In the genomic region with DNA sequence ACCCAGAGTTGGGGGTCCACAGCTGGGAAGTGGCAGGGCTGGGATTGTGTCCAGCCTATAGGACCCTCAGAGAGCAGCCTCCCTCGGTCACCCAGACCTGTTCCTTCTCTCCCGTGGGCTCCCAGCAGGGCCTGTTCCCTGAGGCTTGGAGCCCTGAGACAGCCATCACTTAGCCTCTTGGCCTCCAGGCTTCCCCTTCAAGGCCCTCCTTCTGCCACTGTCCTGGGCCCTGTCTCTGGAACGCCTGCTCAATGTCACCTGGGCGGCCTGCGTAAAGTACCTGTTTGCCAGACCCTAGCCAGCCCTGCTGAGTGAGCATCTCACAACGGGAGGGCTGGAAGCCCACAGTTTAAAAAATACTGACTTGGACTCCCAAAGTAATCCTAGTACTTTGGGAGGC, we compare ENCODE assay signal across 15 cellular contexts. TPM values are rescaled to one million over a fixed set of nuclear protein-coding genes. Genes with fewer than 3 reads are reported as not detected.
DNase-seq lines count a peak whose midpoint lies in the region; ATAC-seq, FAIRE-seq and TF ChIP-seq lines count a peak whose summit lies in the region.
"Had no signal": no experiment of that assay in that cellular context is flagged by ENCODE, and none has a peak within 500 bp of the region (broad histone marks: within the 10 kb centered on the region; RNA-seq: fewer than 3 reads in every experiment).

No MANE protein-coding gene starts in this region.

- peak overlapping the region; percentile 61 to 89 (median 78) for H3K27ac ChIP-seq in heart right ventricle
- peak overlapping the region; percentile 43 to 72 (median 52) for H3K27ac ChIP-seq in esophagus muscularis mucosa (replicated peaks in 1 of 4)
- peak overlapping the region; percentile 60 for H3K27ac ChIP-seq in psoas muscle
- H3K27ac ChIP-seq in vagina, result peak overlapping the region; percentile 60

- H3K9me3 ChIP-seq in heart right ventricle (no peaks in the 10 kb centered on the region), esophagus muscularis mucosa (no peaks in the 10 kb centered on the region), psoas muscle (no peaks in the 10 kb centered on the region), vagina (no peaks in the 10 kb centered on the region)

- ATAC-seq in heart right ventricle (no peak), psoas muscle (no peak), GM21528 (IDR thresholded peaks at IDR 0.05; ENCODE audit: low FRiP score, unreplicated experiment) (no peak)

- no peak for FAIRE-seq in urothelium cell line (lab: Jason Lieb, UNC)
- FAIRE-seq: A204.1 had no signal

- no peak for TF ChIP-seq POLR2A in esophagus muscularis mucosa (IDR thresholded peaks at IDR 0.05; ENCODE audit: low read depth)
- TF ChIP-seq POLR2A in vagina (IDR thresholded peaks at IDR 0.05), result no peak

- H3K4me1 ChIP-seq in heart right ventricle (peaks cover 10 to 84% (median 46%) of the 10 kb centered on the region in 9 donors), esophagus muscularis mucosa (peaks cover 15 to 52% (median 41%) of the 10 kb centered on the region in 4 donors), psoas muscle (peaks cover 13% of the 10 kb centered on the region), vagina (peaks cover 16% of the 10 kb centered on the region)

- H3K36me3 ChIP-seq in heart right ventricle (no peaks in the 10 kb centered on the region), esophagus muscularis mucosa (no peaks in the 10 kb centered on the region), psoas muscle (ENCODE audit: insufficient read depth in 1 of 2, low read depth in 1 of 2) (no peaks in the 10 kb centered on the region), vagina (no peaks in the 10 kb centered on the region)

- DNase-seq in heart right ventricle (no peak), cardiac septum (ENCODE audit: low spot score) (no peak), esophagus muscularis mucosa (ENCODE audit: extremely low spot score) (no peak), psoas muscle (no peak), vagina (ENCODE audit: extremely low spot score in 2 of 2) (no peak), urothelium cell line (ENCODE audit: low spot score) (no peak), HuH-7.5 (ENCODE audit: low spot score) (no peak)
- DNase-seq: activated T-cell treated with anti-CD3 and anti-CD28 coated beads, Interleukin-2, amount 50 U/mL, for 24 hours; DND-41; MV-4-11; NCI-H2107; NCI-H526 had no signal

- no peak for TF ChIP-seq CTCF in heart right ventricle (IDR thresholded peaks at IDR 0.05)
- TF ChIP-seq CTCF in esophagus muscularis mucosa (IDR thresholded peaks at IDR 0.05), result no peak
- no peak for TF ChIP-seq CTCF in psoas muscle (IDR thresholded peaks at IDR 0.05)
- no peak for TF ChIP-seq CTCF in vagina (IDR thresholded peaks at IDR 0.05)

- 84 to 92% methylated on average over 6 of the region's 6 CpGs for WGBS in heart right ventricle, 2 donors
- WGBS in esophagus muscularis mucosa, result 92% methylated on average over 6 of the region's 6 CpGs
- 88 to 91% (median 89%) methylated on average over 6 of the region's 6 CpGs for WGBS in psoas muscle, 3 donors

- H3K4me3 ChIP-seq in heart right ventricle (no peak overlapping the region), esophagus muscularis mucosa (no peak overlapping the region), psoas muscle (no peak overlapping the region), vagina (no peak overlapping the region)

- intact Hi-C loops in heart right ventricle (cut with DNase I), result loop anchor here in 2 of 10 donors (2.0 to 5.0 kb wide), 2 partner anchors 54 to 58 kb away; a partner anchor contains a TSS
- intact Hi-C loops in cardiac septum (cut with DNase I), result no loop called here
- intact Hi-C loops in esophagus muscularis mucosa (cut with DNase I), result no loop called here
- intact Hi-C loops in psoas muscle (cut with DNase I), result no loop called here
- intact Hi-C loops in vagina (cut with DNase I), result no loop called here

- H3K27me3 ChIP-seq in heart right ventricle, result peaks cover 0 to 14% (median 4%) of the 10 kb centered on the region in 7 donors
- H3K27me3 ChIP-seq in esophagus muscularis mucosa, result peaks cover 0 to 16% (median 4%) of the 10 kb centered on the region in 4 donors
- peaks cover 0 to 6% (median 5%) of the 10 kb centered on the region in 3 donors for H3K27me3 ChIP-seq in psoas muscle (ENCODE audit: insufficient read depth in 3 of 3, low read length in 2 of 3)
- H3K27me3 ChIP-seq in vagina, result no peaks in the 10 kb centered on the region

- no peak for TF ChIP-seq EP300 in esophagus muscularis mucosa (IDR thresholded peaks at IDR 0.05)

RNA-seq across cellular contexts. Expression of a gene that starts 6.5 kb away (rescaled TPM):
- 10 to 100 TPM in 1 of 10 donors, 1 to 10 TPM in 9; 1.8 to 14.0 (median 4.3) TPM for total RNA-seq in heart right ventricle
- 1 to 10 TPM; 1.8 to 2.9 TPM for polyA plus RNA-seq in heart right ventricle
- 24.1 TPM for total RNA-seq in cardiac septum
- total RNA-seq in esophagus muscularis mucosa, result 1 to 10 TPM; 1.2 to 7.1 (median 3.6) TPM
- total RNA-seq in psoas muscle, result 1 to 10 TPM; 1.4 to 2.2 (median 1.8) TPM
- under 1 TPM; 0.53 to 0.65 (median 0.56) TPM for polyA plus RNA-seq in psoas muscle
- total RNA-seq in vagina, result 0.98 TPM
- total RNA-seq: myocyte had no signal

RNA-seq across cellular contexts. Expression of a gene that starts 38.8 kb away (rescaled TPM):
- total RNA-seq in heart right ventricle, result 10 to 100 TPM; 12.8 to 35.8 (median 17.5) TPM
- polyA plus RNA-seq in heart right ventricle, result 1 to 10 TPM; 7.0 to 9.1 TPM
- 19.4 TPM for total RNA-seq in cardiac septum
- 10 to 100 TPM; 19.7 to 21.7 (median 20.9) TPM for total RNA-seq in esophagus muscularis mucosa
- 10 to 100 TPM in 2 of 4 donors, 1 to 10 TPM in 2; 8.6 to 18.7 (median 13.3) TPM for total RNA-seq in psoas muscle
- 10 to 100 TPM in 2 of 3 donors, 1 to 10 TPM in 1; 7.4 to 20.9 (median 14.0) TPM for polyA plus RNA-seq in psoas muscle
- total RNA-seq in vagina, result 18.9 TPM

RNA-seq across cellular contexts. Expression of a gene that starts 57.1 kb away (rescaled TPM):
- total RNA-seq in heart right ventricle (100 to 1,000 TPM in 9 of 10 donors, 10 to 100 TPM in 1; 95.2 to 319 (median 133) TPM), cardiac septum (177 TPM), esophagus muscularis mucosa (100 to 1,000 TPM; 516 to 895 (median 721) TPM), psoas muscle (100 to 1,000 TPM; 246 to 839 (median 408) TPM), vagina (246 TPM)
- polyA plus RNA-seq in heart right ventricle (100 to 1,000 TPM; 439 to 637 TPM), psoas muscle (1,000 to 10,000 TPM; 1,006 to 1,369 (median 1,295) TPM)
